Comparison of ENCODE assay signal across 9 cellular contexts in genomic region chr9:20321683-20322082, GRCh38.
DNase-seq lines count a peak whose midpoint lies in the region; ATAC-seq and TF ChIP-seq lines count a peak whose summit lies in the region.
"Had no signal": no experiment of that assay in that cellular context is flagged by ENCODE, and none has a peak within 500 bp of the region (broad histone marks: within the 10 kb centered on the region; RNA-seq: fewer than 3 reads in every experiment).

No MANE protein-coding gene starts in this region.

- H3K36me3 Mint-ChIP-seq in activated CD8-positive, alpha-beta T cell treated with anti-CD3 and anti-CD28 coated beads for 36 hours (ENCODE audit: low read depth) = peaks cover 4% of the 10 kb centered on the region
- no peaks in the 10 kb centered on the region for H3K36me3 Mint-ChIP-seq in type B pancreatic cell

- H3K4me3 ChIP-seq in epithelial cell of esophagus (ENCODE audit: low read length) = no peak overlapping the region

- H3K27me3 Mint-ChIP-seq in activated CD8-positive, alpha-beta T cell treated with anti-CD3 and anti-CD28 coated beads for 36 hours = no peaks in the 10 kb centered on the region
- H3K27me3 Mint-ChIP-seq in type B pancreatic cell = no peaks in the 10 kb centered on the region

- TF ChIP-seq CTCF in activated CD8-positive, alpha-beta T cell treated with anti-CD3 and anti-CD28 coated beads for 36 hours (IDR thresholded peaks at IDR 0.05) = no peak
- TF ChIP-seq CTCF in epithelial cell of esophagus (IDR thresholded peaks at IDR 0.05; ENCODE audit: insufficient read depth, low read depth, low read length, missing control alignments) (no peak), type B pancreatic cell (conservative IDR thresholded peaks at IDR 0.05) (no peak)

- POLR2A ChIA-PET in activated CD8-positive, alpha-beta T cell treated with anti-CD3 and anti-CD28 coated beads for 36 hours (lab: Charles Lee) = interaction anchor here (0.6 to 3.0 kb wide), 3 partner anchors 30 to 113 kb away, joined by 3 to 19 read pairs (median 3); no protein-coding TSS in a partner anchor

- ATAC-seq in activated CD8-positive, alpha-beta T cell treated with anti-CD3 and anti-CD28 coated beads for 36 hours = peak; percentile 62

- DNase-seq in stimulated activated CD4-positive, alpha-beta T cell treated with anti-CD3 and anti-CD28 coated beads, Interleukin-15, amount 100 ng/mL, for 24 hours = peak; percentile 42
- no peak for DNase-seq in stimulated activated CD4-positive, alpha-beta T cell treated with anti-CD3 and anti-CD28 coated beads, Interleukin-2, amount 100 ng/mL, for 48 hours
- peak; percentile 72 for DNase-seq in activated CD8-positive, alpha-beta T cell treated with anti-CD3 and anti-CD28 coated beads for 36 hours
- DNase-seq in epithelial cell of esophagus (ENCODE audit: low read depth) (peak; percentile 80), type B pancreatic cell (ENCODE audit: extremely low spot score, unreplicated experiment) (no peak), GM19238 (ENCODE audit: insufficient read length, low spot score) (no peak), NCI-H510A (lab: John Stamatoyannopoulos, UW) (no peak), HK-2 (ENCODE audit: unreplicated experiment) (no peak)
- DNase-seq: NCI-H2081 treated with DMSO at 0.1 percent for 48 hours had no signal

- peak overlapping the region; percentile 79 for H3K27ac Mint-ChIP-seq in activated CD8-positive, alpha-beta T cell treated with anti-CD3 and anti-CD28 coated beads for 36 hours
- peak overlapping the region; percentile 21 for H3K27ac Mint-ChIP-seq in type B pancreatic cell

- no peaks in the 10 kb centered on the region for H3K9me3 Mint-ChIP-seq in activated CD8-positive, alpha-beta T cell treated with anti-CD3 and anti-CD28 coated beads for 36 hours
- H3K9me3 Mint-ChIP-seq in type B pancreatic cell = peaks cover 15% of the 10 kb centered on the region

- intact Hi-C loops in activated CD8-positive, alpha-beta T cell treated with anti-CD3 and anti-CD28 coated beads for 36 hours (cut with micrococcal nuclease) = loop anchor here (2.0 kb wide), 1 partner anchor 113 kb away; no protein-coding TSS in a partner anchor

- H3K4me3 Mint-ChIP-seq in activated CD8-positive, alpha-beta T cell treated with anti-CD3 and anti-CD28 coated beads for 36 hours = peak overlapping the region; percentile 2
- H3K4me3 Mint-ChIP-seq in type B pancreatic cell = no peak overlapping the region

- peaks cover 71% of the 10 kb centered on the region for H3K4me1 Mint-ChIP-seq in activated CD8-positive, alpha-beta T cell treated with anti-CD3 and anti-CD28 coated beads for 36 hours (ENCODE audit: low read depth)
- H3K4me1 Mint-ChIP-seq in type B pancreatic cell (ENCODE audit: unreplicated experiment) = peaks cover 27% of the 10 kb centered on the region

- CTCF ChIA-PET in activated CD8-positive, alpha-beta T cell treated with anti-CD3 and anti-CD28 coated beads for 36 hours (lab: Charles Lee) = interaction anchor here (1.3 to 1.4 kb wide), 4 partner anchors 34 to 168 kb away, joined by 3 to 6 read pairs (median 3); no protein-coding TSS in a partner anchor

Comparison
In these comparisons a context has a peak if more than half of its experiments do, and no peak if none do; other contexts are left out.
1. DNase-seq: peak in stimulated activated CD4-positive, alpha-beta T cell treated with anti-CD3 and anti-CD28 coated beads, Interleukin-15, amount 100 ng/mL, for 24 hours (single experiment), activated CD8-positive, alpha-beta T cell treated with anti-CD3 and anti-CD28 coated beads for 36 hours (single experiment) and epithelial cell of esophagus (single experiment); none in stimulated activated CD4-positive, alpha-beta T cell treated with anti-CD3 and anti-CD28 coated beads, Interleukin-2, amount 100 ng/mL, for 48 hours (0 of 2), type B pancreatic cell (single experiment), GM19238 (single experiment), NCI-H510A (single experiment) and HK-2 (single experiment).